8 cellular contexts compared by ENCODE assay signal in genomic region chr21:45439171-45439872, GRCh38. TPM values are rescaled to one million over a fixed set of nuclear protein-coding genes. Genes with fewer than 3 reads are reported as not detected.
A peak's percentile ranks its signal among the peaks of the same experiment; 100 is the strongest.
DNase-seq lines count a peak whose midpoint lies in the region; TF ChIP-seq lines count a peak whose summit lies in the region.

No MANE protein-coding gene starts in this region.

- no peak overlapping the region for H3K27ac ChIP-seq in cardiac muscle cell

- H3K4me1 ChIP-seq in cardiac muscle cell (ENCODE audit: low read depth) = peaks cover 5% of the 10 kb centered on the region

- H3K27me3 Mint-ChIP-seq in progenitor cell of endocrine pancreas (no peaks in the 10 kb centered on the region), type B pancreatic cell (no peaks in the 10 kb centered on the region)

- no peak overlapping the region for H3K27ac Mint-ChIP-seq in progenitor cell of endocrine pancreas
- no peak overlapping the region for H3K27ac Mint-ChIP-seq in type B pancreatic cell

- TF ChIP-seq CTCF in LNCAP (IDR thresholded peaks at IDR 0.05) = peak; percentile 85
- TF ChIP-seq CTCF in cardiac muscle cell (IDR thresholded peaks at IDR 0.05; ENCODE audit: low read depth, low read length) = peak; percentile 90
- peak; percentile 98 for TF ChIP-seq CTCF in progenitor cell of endocrine pancreas (IDR thresholded peaks at IDR 0.05; ENCODE audit: unreplicated experiment)
- peak; percentile 99 for TF ChIP-seq CTCF in type B pancreatic cell (conservative IDR thresholded peaks at IDR 0.05)

- H3K4me1 Mint-ChIP-seq in progenitor cell of endocrine pancreas (ENCODE audit: low read depth) (peaks cover 2% of the 10 kb centered on the region), type B pancreatic cell (ENCODE audit: unreplicated experiment) (peaks cover 15% of the 10 kb centered on the region)

- H3K36me3 Mint-ChIP-seq in progenitor cell of endocrine pancreas (ENCODE audit: insufficient read depth) (peaks cover 6% of the 10 kb centered on the region), type B pancreatic cell (no peaks in the 10 kb centered on the region)

- H3K4me3 ChIP-seq in cardiac muscle cell = no peak overlapping the region

- no peaks in the 10 kb centered on the region for H3K9me3 ChIP-seq in cardiac muscle cell (ENCODE audit: low read depth)

- DNase-seq in NCI-H2081 (lab: John Stamatoyannopoulos, UW) (peak; percentile 5 to 43), NCI-H2081 treated with DMSO at 0.1 percent for 48 hours (lab: John Stamatoyannopoulos, UW) (no peak), T follicular helper cell (ENCODE audit: low read depth) (peak; percentile 72), cardiac muscle cell (ENCODE audit: low read depth in 1 of 2, low spot score in 1 of 2) (peak; percentile 82 to 94), progenitor cell of endocrine pancreas (ENCODE audit: low spot score, unreplicated experiment) (peak; percentile 78), type B pancreatic cell (ENCODE audit: extremely low spot score, unreplicated experiment) (peak; percentile 87)
- peak; percentile 76 for DNase-seq in activated naive CD8-positive, alpha-beta T cell treated with anti-CD3 and anti-CD28 coated beads, Interleukin-2, amount 50 U/mL, for 16 hours (ENCODE audit: low read depth, low spot score)

- no peaks in the 10 kb centered on the region for H3K9me3 Mint-ChIP-seq in progenitor cell of endocrine pancreas (ENCODE audit: low read depth)
- H3K9me3 Mint-ChIP-seq in type B pancreatic cell = no peaks in the 10 kb centered on the region

- no peaks in the 10 kb centered on the region for H3K27me3 ChIP-seq in cardiac muscle cell

- H3K4me3 Mint-ChIP-seq in progenitor cell of endocrine pancreas (ENCODE audit: low read depth) (no peak overlapping the region), type B pancreatic cell (no peak overlapping the region)

- no peaks in the 10 kb centered on the region for H3K36me3 ChIP-seq in cardiac muscle cell

RNA-seq across cellular contexts. Expression of gene COL18A1, which starts 34.4 kb away (rescaled TPM):
- total RNA-seq in cardiac muscle cell (887 and 1,182 TPM in 2 replicates), progenitor cell of endocrine pancreas (271 TPM in 2 replicates), type B pancreatic cell (ENCODE audit: low replicate concordance) (150 and 168 TPM in 2 replicates)
- polyA plus RNA-seq in cardiac muscle cell = 407 and 535 TPM in 2 replicates
